In genomic region chr2:127701193-127701650, GRCh38 we compare ENCODE assay signal across 8 cellular contexts. TPM values are rescaled to one million over a fixed set of nuclear protein-coding genes. Genes with fewer than 3 reads are reported as not detected.
A peak's percentile ranks its signal among the peaks of the same experiment; 100 is the strongest.
DNase-seq lines count a peak whose midpoint lies in the region; ATAC-seq, FAIRE-seq and TF ChIP-seq lines count a peak whose summit lies in the region.

A gene with protein sequence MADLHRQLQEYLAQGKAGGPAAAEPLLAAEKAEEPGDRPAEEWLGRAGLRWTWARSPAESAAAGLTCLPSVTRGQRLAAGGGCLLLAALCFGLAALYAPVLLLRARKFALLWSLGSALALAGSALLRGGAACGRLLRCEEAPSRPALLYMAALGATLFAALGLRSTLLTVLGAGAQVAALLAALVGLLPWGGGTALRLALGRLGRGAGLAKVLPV (plus strand): TSS chr2:127701497. CDS start chr2:127701529, 32 bp downstream.

- H3K27me3 Mint-ChIP-seq in T-helper 1 cell treated with Interleukin-12 subunit alpha and Interleukin-12 subunit beta and Interleukin-4 antibody, amounts not matched to agents 30 μg/mL and 1 μg/mL, for 36 hours (ENCODE audit: low read depth) = no peaks in the 10 kb centered on the region

- H3K27ac ChIP-seq in right cardiac atrium (ENCODE audit: low read length) = peak within 1 kb of the TSS; percentile 78

- peak; percentile 76 for FAIRE-seq in urothelium cell line (lab: Jason Lieb, UNC)

- peak; percentile 88 for DNase-seq in NCI-H1694 treated with DMSO at 0.1 percent for 48 hours (lab: John Stamatoyannopoulos, UW)
- peak; percentile 34 to 94 (median 85) for DNase-seq in amygdala (lab: John Stamatoyannopoulos, UW)
- peak; percentile 93 to 96 (median 96) for DNase-seq in right cardiac atrium
- peak; percentile 72 for DNase-seq in pulmonary artery endothelial cell (ENCODE audit: low read depth, low spot score)
- DNase-seq in urothelium cell line (ENCODE audit: low spot score) = peak; percentile 99

- H3K4me3 Mint-ChIP-seq in T-helper 1 cell treated with Interleukin-12 subunit alpha and Interleukin-12 subunit beta and Interleukin-4 antibody, amounts not matched to agents 30 μg/mL and 1 μg/mL, for 36 hours = peak within 1 kb of the TSS; percentile 91

- ATAC-seq in GM18505 (IDR thresholded peaks at IDR 0.05; ENCODE audit: unreplicated experiment) (peak; percentile 69), HG02943 (IDR thresholded peaks at IDR 0.05; ENCODE audit: low read depth, unreplicated experiment) (peak; percentile 66), right cardiac atrium (peak; percentile 89 to 92)

- no peaks in the 10 kb centered on the region for H3K9me3 Mint-ChIP-seq in T-helper 1 cell treated with Interleukin-12 subunit alpha and Interleukin-12 subunit beta and Interleukin-4 antibody, amounts not matched to agents 30 μg/mL and 1 μg/mL, for 36 hours

- peaks cover 16% of the 10 kb centered on the region for H3K36me3 Mint-ChIP-seq in T-helper 1 cell treated with Interleukin-12 subunit alpha and Interleukin-12 subunit beta and Interleukin-4 antibody, amounts not matched to agents 30 μg/mL and 1 μg/mL, for 36 hours (ENCODE audit: low read depth)

- H3K27me3 ChIP-seq in right cardiac atrium (ENCODE audit: control insufficient read depth, insufficient read depth) = no peaks in the 10 kb centered on the region

- intact Hi-C loops in right cardiac atrium (cut with DNase I) = loop anchor here in 2 of 4 donors (5.0 kb wide), 1 partner anchor 174 kb away; the partner anchor contains the start of gene IWS1 (in 2 of the 2)

- H3K4me1 Mint-ChIP-seq in T-helper 1 cell treated with Interleukin-12 subunit alpha and Interleukin-12 subunit beta and Interleukin-4 antibody, amounts not matched to agents 30 μg/mL and 1 μg/mL, for 36 hours (ENCODE audit: low read depth) = peaks cover 22% of the 10 kb centered on the region

- peak within 1 kb of the TSS; percentile 70 for H3K4me3 ChIP-seq in right cardiac atrium (ENCODE audit: low read length)

- H3K4me1 ChIP-seq in right cardiac atrium (ENCODE audit: control insufficient read depth, insufficient read depth, low read length) = peaks cover 12% of the 10 kb centered on the region

- peak within 1 kb of the TSS; percentile 91 for H3K27ac Mint-ChIP-seq in T-helper 1 cell treated with Interleukin-12 subunit alpha and Interleukin-12 subunit beta and Interleukin-4 antibody, amounts not matched to agents 30 μg/mL and 1 μg/mL, for 36 hours

- no peaks in the 10 kb centered on the region for H3K9me3 ChIP-seq in right cardiac atrium (ENCODE audit: control insufficient read depth, low read length)

- under 1% methylated on average over 44 of the region's 44 CpGs for WGBS in right cardiac atrium

- peak; percentile 99 for TF ChIP-seq POLR2A in GM18505 (IDR thresholded peaks at IDR 0.05; ENCODE audit: borderline replicate concordance, extremely low read depth, insufficient read depth, insufficient read length)

RNA-seq across cellular contexts. Expression of the gene that starts here (rescaled TPM):
- total RNA-seq in right cardiac atrium = 1 to 10 TPM; 3.6 to 5.0 (median 4.4) TPM
- polyA plus RNA-seq in right cardiac atrium = 3.3 TPM
- total RNA-seq in pulmonary artery endothelial cell = 2.5 and 4.8 TPM in 2 replicates

Comparison
In these comparisons a context has a peak if more than half of its experiments do, and no peak if none do; other contexts are left out.
1. Peak in every context shown above with its lines: DNase-seq, ATAC-seq, H3K4me3 ChIP-seq and H3K27ac ChIP-seq.